Comparison of ENCODE assay signal across 15 cellular contexts in the genomic region with DNA sequence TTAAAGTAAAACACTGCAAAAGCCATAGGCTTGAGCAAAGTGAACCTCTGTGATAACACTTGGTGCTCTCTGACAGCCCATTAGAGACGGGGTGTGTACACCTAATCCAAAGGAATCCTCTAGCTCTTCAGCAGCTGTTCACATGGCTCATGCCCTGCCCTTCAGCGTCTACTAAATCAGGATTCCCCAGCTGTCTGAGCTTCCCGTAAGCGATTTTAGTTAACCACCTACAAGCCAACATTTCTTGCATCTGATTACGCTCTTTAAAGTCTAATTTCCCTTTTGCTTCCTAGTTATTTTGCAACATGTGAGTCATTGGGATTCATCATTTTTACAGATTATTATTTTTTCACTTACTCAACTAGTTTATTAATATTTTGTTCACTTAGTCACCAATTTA. TPM values are rescaled to one million over a fixed set of nuclear protein-coding genes. Genes with fewer than 3 reads are reported as not detected.
DNase-seq lines count a peak whose midpoint lies in the region; ATAC-seq and TF ChIP-seq lines count a peak whose summit lies in the region.
"Had no signal": no experiment of that assay in that cellular context is flagged by ENCODE, and none has a peak within 500 bp of the region (broad histone marks: within the 10 kb centered on the region; RNA-seq: fewer than 3 reads in every experiment).

No MANE protein-coding gene starts in this region.

- in situ Hi-C loops in G401 (cut with HindIII; ENCODE audit: low sequenced_read_pairs) = no loop called here

- DNase-seq in NCI-H82 (lab: John Stamatoyannopoulos, UW) (peak; percentile 95), epithelial cell of esophagus (ENCODE audit: low read depth) (peak; percentile 78), left lung (no peak), smooth muscle cell (lab: John Stamatoyannopoulos, UW; ENCODE audit: unreplicated experiment) (no peak), G401 (ENCODE audit: low spot score) (no peak)
- DNase-seq: activated naive CD4-positive, alpha-beta T cell treated with anti-CD3 and anti-CD28 coated beads, Interleukin-2, amount 10 ng/mL, durations not matched to agents 7 days and 5 days; erythroblast; HFFc6; NCI-H187; NCI-H526 treated with DMSO at 0.1 percent for 48 hours; T-helper 17 cell; testis had no signal

- intact Hi-C loops in left lung (cut with DNase I) = no loop called here

- no peak for TF ChIP-seq CTCF in epithelial cell of esophagus (IDR thresholded peaks at IDR 0.05; ENCODE audit: insufficient read depth, low read depth, low read length, missing control alignments)
- TF ChIP-seq CTCF in left lung (IDR thresholded peaks at IDR 0.05) = no peak
- TF ChIP-seq CTCF in smooth muscle cell (IDR thresholded peaks at IDR 0.05; ENCODE audit: borderline replicate concordance, insufficient read depth, poor library complexity, severe bottlenecking) = no peak

- no peaks in the 10 kb centered on the region for H4K20me1 ChIP-seq in smooth muscle cell (ENCODE audit: low read depth)

- WGBS in smooth muscle cell (ENCODE audit: low lambda C conversion rate) = 65% methylated on average over 5 of the region's 5 CpGs

- ATAC-seq in left lung = peak; percentile 68
- no peak for ATAC-seq in GM21526 (IDR thresholded peaks at IDR 0.05; ENCODE audit: low FRiP score, unreplicated experiment)
- no peak for ATAC-seq in HG02884 (IDR thresholded peaks at IDR 0.05; ENCODE audit: unreplicated experiment)
- ATAC-seq in GM21381 (IDR thresholded peaks at IDR 0.05; ENCODE audit: unreplicated experiment) = no peak
- ATAC-seq: T-helper 17 cell had no signal

- H3K79me2 ChIP-seq in smooth muscle cell (ENCODE audit: low read depth) = peaks cover 15% of the 10 kb centered on the region

- H3K4me3 ChIP-seq in epithelial cell of esophagus (ENCODE audit: low read length) (no peak overlapping the region), left lung (no peak overlapping the region), smooth muscle cell (no peak overlapping the region)
- H3K4me3 ChIP-seq: testis had no signal

- no peak overlapping the region for H2AFZ ChIP-seq in smooth muscle cell (ENCODE audit: low read depth)

- H3K36me3 ChIP-seq in left lung (no peaks in the 10 kb centered on the region), smooth muscle cell (ENCODE audit: low read depth) (no peaks in the 10 kb centered on the region)

- peak overlapping the region; percentile 54 for H3K4me2 ChIP-seq in smooth muscle cell

- no peak overlapping the region for H3K27ac ChIP-seq in left lung
- H3K27ac ChIP-seq in smooth muscle cell (ENCODE audit: low read depth) = no peak overlapping the region

- no peaks in the 10 kb centered on the region for H3K9me3 ChIP-seq in left lung
- H3K9me3 ChIP-seq in smooth muscle cell (replicated peaks; ENCODE audit: low read depth) = no peaks in the 10 kb centered on the region
- H3K9me3 ChIP-seq: testis had no signal

- H3K27me3 ChIP-seq in left lung = no peaks in the 10 kb centered on the region
- no peaks in the 10 kb centered on the region for H3K27me3 ChIP-seq in smooth muscle cell (ENCODE audit: low read depth)
- H3K27me3 ChIP-seq: testis had no signal

- no peaks in the 10 kb centered on the region for H3K4me1 ChIP-seq in left lung
- no peaks in the 10 kb centered on the region for H3K4me1 ChIP-seq in smooth muscle cell (ENCODE audit: low read depth)
- H3K4me1 ChIP-seq: testis had no signal

- H3F3A ChIP-seq in smooth muscle cell (ENCODE audit: low read depth) = no peaks in the 10 kb centered on the region

- no peak overlapping the region for H3K9ac ChIP-seq in smooth muscle cell (ENCODE audit: low read depth)

RNA-seq across cellular contexts. Expression of gene DMD, which starts 6.5 kb away (rescaled TPM):
- total RNA-seq in left lung (10 to 100 TPM; 16.6 to 17.2 TPM), smooth muscle cell (12.3 and 27.5 TPM in 2 replicates)
- 9.3 and 12.6 TPM in 2 replicates for polyA plus RNA-seq in smooth muscle cell
- 0.62 and 3.1 TPM in 2 replicates for total RNA-seq in G401 (2014; rRNA removed; shearing (Covaris generic))

Comparison
In these comparisons a context has a peak if more than half of its experiments do, and no peak if none do; other contexts are left out.
1. DNase-seq: peak in NCI-H82 (single experiment) and epithelial cell of esophagus (single experiment); none in left lung (0 of 2), smooth muscle cell (single experiment) and G401 (single experiment).